In genomic region chr17:49180303-49180702, GRCh38 we compare ENCODE assay signal across 8 cellular contexts. TPM values are rescaled to one million over a fixed set of nuclear protein-coding genes. Genes with fewer than 3 reads are reported as not detected.
A peak's percentile ranks its signal among the peaks of the same experiment; 100 is the strongest.
DNase-seq lines count a peak whose midpoint lies in the region; ATAC-seq and TF ChIP-seq lines count a peak whose summit lies in the region.

No MANE protein-coding gene starts in this region.

- CTCF ChIA-PET in CD4-positive, alpha-beta T cell (lab: Charles Lee): interaction anchor here (0.7 to 5.5 kb wide), 12 partner anchors 12 to 293 kb away, joined by 3 to 48 read pairs (median 6); partner anchors contain the start of gene PHOSPHO1
- CTCF ChIA-PET in activated naive CD4-positive, alpha-beta T cell treated with anti-CD3 and anti-CD28 coated beads for 36 hours (lab: Charles Lee): interaction anchor here (0.7 to 6.8 kb wide), 21 partner anchors 9 to 1891 kb away, joined by 3 to 117 read pairs (median 5); partner anchors contain the start of genes ABI3, GNGT2 and PHOSPHO1

- intact Hi-C loops in CD4-positive, alpha-beta T cell (cut with DNase I, micrococcal nuclease): loop anchor here (1.0 to 5.0 kb wide), 4 partner anchors 47 to 217 kb away; no protein-coding TSS in a partner anchor
- intact Hi-C loops in activated naive CD4-positive, alpha-beta T cell treated with anti-CD3 and anti-CD28 coated beads for 36 hours (cut with micrococcal nuclease): loop anchor here (1.0 kb wide), 4 partner anchors 47 to 215 kb away; no protein-coding TSS in a partner anchor
- intact Hi-C loops in prostate gland (cut with DNase I): no loop called here

- peaks cover 12% of the 10 kb centered on the region for H3K36me3 Mint-ChIP-seq in CD4-positive, alpha-beta T cell (ENCODE audit: low read depth)
- H3K36me3 Mint-ChIP-seq in HFFc6 (ENCODE audit: low read depth) (peaks cover 31% of the 10 kb centered on the region), glutamatergic neuron (ENCODE audit: unreplicated experiment) (peaks cover 9% of the 10 kb centered on the region)
- peaks cover 2% of the 10 kb centered on the region for H3K36me3 Mint-ChIP-seq in activated naive CD4-positive, alpha-beta T cell treated with anti-CD3 and anti-CD28 coated beads for 36 hours (ENCODE audit: low read depth)

- H3K4me1 Mint-ChIP-seq in CD4-positive, alpha-beta T cell (ENCODE audit: low read depth): peaks cover 5% of the 10 kb centered on the region
- H3K4me1 Mint-ChIP-seq in HFFc6 (ENCODE audit: low read depth) (no peaks in the 10 kb centered on the region), glutamatergic neuron (ENCODE audit: low read depth, unreplicated experiment) (no peaks in the 10 kb centered on the region)
- no peaks in the 10 kb centered on the region for H3K4me1 Mint-ChIP-seq in activated naive CD4-positive, alpha-beta T cell treated with anti-CD3 and anti-CD28 coated beads for 36 hours (ENCODE audit: low read depth)

- POLR2A ChIA-PET in CD4-positive, alpha-beta T cell (lab: Charles Lee): interaction anchor here (1.8 to 5.2 kb wide), 3 partner anchors 11 to 49 kb away, joined by 5 to 26 read pairs (median 7); no protein-coding TSS in a partner anchor

- H3K36me3 ChIP-seq in SJCRH30 (no peaks in the 10 kb centered on the region), prostate gland (no peaks in the 10 kb centered on the region)

- peak; percentile 89 for TF ChIP-seq CTCF in CD4-positive, alpha-beta T cell (IDR thresholded peaks at IDR 0.05)
- peak; percentile 91 for TF ChIP-seq CTCF in HFFc6 (IDR thresholded peaks at IDR 0.05)
- TF ChIP-seq CTCF in glutamatergic neuron (IDR thresholded peaks at IDR 0.05; ENCODE audit: partially characterized antibody, unreplicated experiment): peak; percentile 71
- peak in 3 of 4 experiments; percentile 53 to 59 (median 55) for TF ChIP-seq CTCF in prostate gland (IDR thresholded peaks at IDR 0.05)

- H3K27me3 Mint-ChIP-seq in CD4-positive, alpha-beta T cell: peaks cover 1% of the 10 kb centered on the region
- H3K27me3 Mint-ChIP-seq in HFFc6 (ENCODE audit: insufficient read depth) (peaks cover 9% of the 10 kb centered on the region), glutamatergic neuron (ENCODE audit: unreplicated experiment) (peaks cover 3% of the 10 kb centered on the region)
- peaks cover under 1% of the 10 kb centered on the region for H3K27me3 Mint-ChIP-seq in activated naive CD4-positive, alpha-beta T cell treated with anti-CD3 and anti-CD28 coated beads for 36 hours (ENCODE audit: low read depth)

- peak; percentile 40 to 71 (median 58) for DNase-seq in CD4-positive, alpha-beta T cell
- DNase-seq in HFFc6 (peak; percentile 47), SJCRH30 (peak; percentile 64 to 83), glutamatergic neuron (peak; percentile 69), prostate gland (ENCODE audit: low spot score) (peak; percentile 28)
- peak; percentile 77 for DNase-seq in activated naive CD4-positive, alpha-beta T cell treated with anti-CD3 and anti-CD28 coated beads for 36 hours

- no peaks in the 10 kb centered on the region for H3K4me1 ChIP-seq in SJCRH30
- H3K4me1 ChIP-seq in prostate gland (replicated peaks): no peaks in the 10 kb centered on the region

- TF ChIP-seq POLR2A in prostate gland (IDR thresholded peaks at IDR 0.05): no peak

- H3K9me3 ChIP-seq in CD4-positive, alpha-beta T cell (ENCODE audit: control insufficient read depth, low read length): peaks cover 23% of the 10 kb centered on the region
- H3K9me3 ChIP-seq in SJCRH30 (replicated peaks) (peaks cover 5% of the 10 kb centered on the region; the same call in 1 of the 2 replicates), prostate gland (no peaks in the 10 kb centered on the region)

- no peak overlapping the region for H3K27ac Mint-ChIP-seq in CD4-positive, alpha-beta T cell
- H3K27ac Mint-ChIP-seq in HFFc6 (no peak overlapping the region), glutamatergic neuron (ENCODE audit: unreplicated experiment) (no peak overlapping the region)
- no peak overlapping the region for H3K27ac Mint-ChIP-seq in activated naive CD4-positive, alpha-beta T cell treated with anti-CD3 and anti-CD28 coated beads for 36 hours

- H3K27ac ChIP-seq in CD4-positive, alpha-beta T cell (ENCODE audit: low read depth, low read length): no peak overlapping the region
- H3K27ac ChIP-seq in SJCRH30: no peak overlapping the region
- H3K27ac ChIP-seq in prostate gland: no peak overlapping the region

- H3K27me3 ChIP-seq in CD4-positive, alpha-beta T cell (ENCODE audit: control insufficient read depth, insufficient read depth, low read length): no peaks in the 10 kb centered on the region
- no peaks in the 10 kb centered on the region for H3K27me3 ChIP-seq in SJCRH30
- no peaks in the 10 kb centered on the region for H3K27me3 ChIP-seq in prostate gland (replicated peaks; ENCODE audit: insufficient read depth)

- WGBS in prostate gland: 24% methylated on average over 5 of the region's 5 CpGs

- H3K9me3 Mint-ChIP-seq in CD4-positive, alpha-beta T cell: peaks cover 7% of the 10 kb centered on the region
- H3K9me3 Mint-ChIP-seq in HFFc6 (peaks cover 48% of the 10 kb centered on the region), glutamatergic neuron (ENCODE audit: unreplicated experiment) (peaks cover 5% of the 10 kb centered on the region)
- peaks cover 17% of the 10 kb centered on the region for H3K9me3 Mint-ChIP-seq in activated naive CD4-positive, alpha-beta T cell treated with anti-CD3 and anti-CD28 coated beads for 36 hours

- no peak overlapping the region for H3K4me3 Mint-ChIP-seq in CD4-positive, alpha-beta T cell
- H3K4me3 Mint-ChIP-seq in HFFc6: no peak overlapping the region; the same call in 1 of the 2 replicates
- H3K4me3 Mint-ChIP-seq in activated naive CD4-positive, alpha-beta T cell treated with anti-CD3 and anti-CD28 coated beads for 36 hours: no peak overlapping the region
- H3K4me3 Mint-ChIP-seq in glutamatergic neuron (ENCODE audit: unreplicated experiment): no peak overlapping the region

- peak; percentile 44 for ATAC-seq in CD4-positive, alpha-beta T cell (ENCODE audit: poor library complexity)
- no peak for ATAC-seq in HG03039 (IDR thresholded peaks at IDR 0.05; ENCODE audit: unreplicated experiment)
- no peak for ATAC-seq in HG03439 (IDR thresholded peaks at IDR 0.05; ENCODE audit: unreplicated experiment)

- H3K4me3 ChIP-seq in SJCRH30: no peak overlapping the region
- H3K4me3 ChIP-seq in prostate gland: no peak overlapping the region

RNA-seq across cellular contexts. Expression of gene GNGT2, which starts 30.1 kb away (rescaled TPM):
- total RNA-seq in CD4-positive, alpha-beta T cell: 1 to 10 TPM; 2.3 to 2.4 TPM
- total RNA-seq in HFFc6 (2021; fragmentation: NEBNext Ultra II Directional; extraction: Animal tissue kit (Norgen Biotek cat#: 25700)): not detected
- 2.8 and 5.3 TPM in 2 replicates for total RNA-seq in SJCRH30 (2014; rRNA removed; shearing (Covaris generic))
- total RNA-seq in activated naive CD4-positive, alpha-beta T cell treated with anti-CD3 and anti-CD28 coated beads for 36 hours: 10 to 100 TPM; 40.3 to 41.3 TPM
- not detected for total RNA-seq in glutamatergic neuron (ENCODE audit: unreplicated experiment)
- total RNA-seq in prostate gland: 1 to 10 TPM in 1 of 2 donors, not detected in 1; 3.1 TPM

RNA-seq across cellular contexts. Expression of gene ABI3, which starts 30.2 kb away (rescaled TPM):
- total RNA-seq in CD4-positive, alpha-beta T cell: 1 to 10 TPM; 5.6 to 5.8 TPM
- total RNA-seq in HFFc6 (2021; fragmentation: NEBNext Ultra II Directional; extraction: Animal tissue kit (Norgen Biotek cat#: 25700)): under 1 TPM in 1 of 6 experiments, not detected in 5; 0.11 TPM
- total RNA-seq in SJCRH30 (2014; rRNA removed; shearing (Covaris generic)): 3.4 and 4.2 TPM in 2 replicates
- 10 to 100 TPM; 18.7 to 18.9 TPM for total RNA-seq in activated naive CD4-positive, alpha-beta T cell treated with anti-CD3 and anti-CD28 coated beads for 36 hours
- not detected for total RNA-seq in glutamatergic neuron (ENCODE audit: unreplicated experiment)
- total RNA-seq in prostate gland: 1 to 10 TPM; 3.0 to 9.0 TPM

RNA-seq across cellular contexts. Expression of gene B4GALNT2, which starts 47.7 kb away (rescaled TPM):
- under 1 TPM; 0.06 to 0.16 TPM for total RNA-seq in CD4-positive, alpha-beta T cell
- total RNA-seq in HFFc6 (2021; fragmentation: NEBNext Ultra II Directional; extraction: Animal tissue kit (Norgen Biotek cat#: 25700)): not detected
- not detected in 2 replicates for total RNA-seq in SJCRH30 (2014; rRNA removed; shearing (Covaris generic))
- total RNA-seq in activated naive CD4-positive, alpha-beta T cell treated with anti-CD3 and anti-CD28 coated beads for 36 hours: under 1 TPM in 1 of 2 experiments, not detected in 1; 0.02 TPM
- 0.98 TPM for total RNA-seq in glutamatergic neuron (ENCODE audit: unreplicated experiment)
- total RNA-seq in prostate gland: not detected

RNA-seq across cellular contexts. Expression of gene PHOSPHO1, which starts 50.3 kb away (rescaled TPM):
- not detected for total RNA-seq in CD4-positive, alpha-beta T cell
- total RNA-seq in HFFc6 (2021; fragmentation: NEBNext Ultra II Directional; extraction: Animal tissue kit (Norgen Biotek cat#: 25700)): under 1 TPM in 3 of 6 experiments, not detected in 3; 0.13 to 0.17 (median 0.17) TPM
- total RNA-seq in SJCRH30 (2014; rRNA removed; shearing (Covaris generic)): 0.43 TPM in 1 of 2 replicates, not detected in the other
- total RNA-seq in activated naive CD4-positive, alpha-beta T cell treated with anti-CD3 and anti-CD28 coated beads for 36 hours: not detected
- 0.22 TPM for total RNA-seq in glutamatergic neuron (ENCODE audit: unreplicated experiment)
- 1 to 10 TPM in 1 of 2 donors, under 1 TPM in 1; 0.55 to 6.3 TPM for total RNA-seq in prostate gland
